In the genomic region with DNA sequence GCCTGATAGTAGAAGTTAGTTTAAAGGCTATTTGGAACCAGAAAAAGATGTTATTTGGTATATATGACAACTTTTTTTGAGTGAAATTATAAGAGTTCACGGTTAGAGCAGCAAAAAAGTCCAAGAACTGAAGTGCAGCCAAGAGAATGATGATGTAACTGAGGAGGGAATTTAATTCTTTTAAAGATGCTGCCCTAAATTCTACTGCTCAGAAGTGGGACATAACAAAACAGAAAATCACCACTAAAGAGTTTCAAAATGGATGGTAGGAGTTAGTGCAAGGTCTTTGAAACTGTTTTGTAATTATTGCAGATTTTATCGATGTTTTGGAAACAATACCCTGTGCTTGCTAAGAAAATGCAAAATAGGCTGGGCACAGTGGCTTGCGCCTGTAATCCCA, we compare ENCODE assay signal across 14 cellular contexts. TPM values are rescaled to one million over a fixed set of nuclear protein-coding genes. Genes with fewer than 3 reads are reported as not detected.
DNase-seq lines count a peak whose midpoint lies in the region; ATAC-seq and TF ChIP-seq lines count a peak whose summit lies in the region.
"Had no signal": no experiment of that assay in that cellular context is flagged by ENCODE, and none has a peak within 500 bp of the region (broad histone marks: within the 10 kb centered on the region; RNA-seq: fewer than 3 reads in every experiment).

No MANE protein-coding gene starts in this region.

- no peak for TF ChIP-seq POLR2A in ovary (IDR thresholded peaks at IDR 0.05)

- H3K9me3 ChIP-seq in ovary (no peaks in the 10 kb centered on the region), BE2C (no peaks in the 10 kb centered on the region)
- H3K9me3 ChIP-seq: thyroid gland had no signal

- TF ChIP-seq EP300 in ovary (IDR thresholded peaks at IDR 0.05), result no peak

- H3K36me3 ChIP-seq in ovary, result no peaks in the 10 kb centered on the region
- no peaks in the 10 kb centered on the region for H3K36me3 ChIP-seq in BE2C
- H3K36me3 ChIP-seq: cardiac muscle cell, thyroid gland had no signal

- TF ChIP-seq CTCF in ovary (IDR thresholded peaks at IDR 0.05) (no peak), BE2C (IDR thresholded peaks at IDR 0.05; ENCODE audit: low read depth, low read length) (no peak)

- H3K4me3 ChIP-seq in ovary (no peak overlapping the region), BE2C (ENCODE audit: low read depth, low read length) (no peak overlapping the region)
- H3K4me3 ChIP-seq: cardiac muscle cell, thyroid gland had no signal

- ATAC-seq in left cardiac atrium, result peak; percentile 25 to 54
- no peak for ATAC-seq in left ventricle myocardium superior
- ATAC-seq in GM21390 (IDR thresholded peaks at IDR 0.05; ENCODE audit: unreplicated experiment), result no peak

- peak overlapping the region in 1 of 2 donors; percentile 44 for H3K27ac ChIP-seq in ovary
- H3K27ac ChIP-seq: cardiac muscle cell, epithelial cell of prostate, thyroid gland had no signal

- intact Hi-C loops in left cardiac atrium (cut with DNase I) (loop anchor here (10.0 kb wide), 2 partner anchors 67 to 117 kb away; a partner anchor contains a TSS), left ventricle myocardium superior (cut with micrococcal nuclease) (loop anchor here (10.0 kb wide), 1 partner anchor 107 kb away; no protein-coding TSS in a partner anchor), ovary (cut with DNase I) (no loop called here)

- peaks cover 18% of the 10 kb centered on the region for H3K4me1 ChIP-seq in ovary (ENCODE audit: insufficient read depth)
- no peaks in the 10 kb centered on the region for H3K4me1 ChIP-seq in BE2C

- 27 to 50% (median 27%) methylated on average over 3 of the region's 3 CpGs for WGBS in ovary, 3 donors

- DNase-seq in left cardiac atrium, result no peak
- DNase-seq in left ventricle myocardium superior, result no peak
- peak; percentile 31 for DNase-seq in dedifferentiated amniotic fluid mesenchymal stem cell (ENCODE audit: extremely low spot score)
- DNase-seq in middle frontal gyrus (ENCODE audit: extremely low spot score, low spot score), result peak; percentile 48
- no peak for DNase-seq in ovary
- no peak for DNase-seq in dermis blood vessel endothelial cell
- no peak for DNase-seq in BE2C
- DNase-seq: kidney glomerular epithelial cell, NCI-H187, NCI-H526, thyroid gland had no signal

- no peaks in the 10 kb centered on the region for H3K27me3 ChIP-seq in ovary
- H3K27me3 ChIP-seq in BE2C, result no peaks in the 10 kb centered on the region
- H3K27me3 ChIP-seq: cardiac muscle cell, thyroid gland had no signal

RNA-seq across cellular contexts. Expression of a gene that starts 6.5 kb away (rescaled TPM):
- total RNA-seq in left cardiac atrium (10 to 100 TPM; 21.9 to 23.8 TPM), left ventricle myocardium superior (23.1 TPM), ovary (10 to 100 TPM; 28.6 to 49.5 (median 32.9) TPM), dermis blood vessel endothelial cell (34.9 and 36.9 TPM in 2 replicates)
- 10 to 100 TPM; 13.2 to 15.2 TPM for polyA plus RNA-seq in ovary
- 4.0 TPM for polyA plus RNA-seq in BE2C (2012; ENCODE audit: insufficient read depth, insufficient read length, low read depth)

Comparison
In these comparisons a context has a peak if more than half of its experiments do, and no peak if none do; other contexts are left out.
1. ATAC-seq: peak in left cardiac atrium (2 of 2); none in left ventricle myocardium superior (single experiment) and GM21390 (single experiment).
2. DNase-seq: peak in dedifferentiated amniotic fluid mesenchymal stem cell (single experiment) and middle frontal gyrus (single experiment); none in left cardiac atrium (single experiment), left ventricle myocardium superior (single experiment), ovary (0 of 5), dermis blood vessel endothelial cell (single experiment) and BE2C (single experiment).
3. intact Hi-C loops: an anchor here in left cardiac atrium (10.0 kb wide) and left ventricle myocardium superior (10.0 kb wide); none called in ovary.